Comparison of ENCODE assay signal across 2 cellular contexts in genomic region chr3:168974628-168975403, GRCh38.
TF ChIP-seq lines count a peak whose summit lies in the region.

No MANE protein-coding gene starts in this region.

TF ChIP-seq in GM23338, 12 proteins besides CTCF, POLR2A, EP300 and RAD21:
- TF ChIP-seq ZNF331 (CRISPR knock-in tag; IDR thresholded peaks at IDR 0.05; ENCODE audit: low read depth) (no peak), STAT1 (IDR thresholded peaks at IDR 0.05; ENCODE audit: unreplicated experiment) (no peak), ZNF462 (CRISPR knock-in tag; IDR thresholded peaks at IDR 0.05) (no peak), JUNB (IDR thresholded peaks at IDR 0.05; ENCODE audit: unreplicated experiment) (no peak), REST (IDR thresholded peaks at IDR 0.05; ENCODE audit: unreplicated experiment) (no peak), CREB1 (CRISPR knock-in tag; IDR thresholded peaks at IDR 0.05; ENCODE audit: low read depth) (no peak), ETS1 (IDR thresholded peaks at IDR 0.05) (no peak), NANOG (IDR thresholded peaks at IDR 0.05; ENCODE audit: borderline replicate concordance) (no peak), POLR2AphosphoS5 (IDR thresholded peaks at IDR 0.05; ENCODE audit: low read depth) (no peak), EZH2 (IDR thresholded peaks at IDR 0.05; ENCODE audit: low read depth, unreplicated experiment) (no peak), ZNF114 (CRISPR knock-in tag; IDR thresholded peaks at IDR 0.05) (no peak), EZH2phosphoT487 (IDR thresholded peaks at IDR 0.05; ENCODE audit: unreplicated experiment) (no peak)
TF ChIP-seq in GM23338: peak in this region for 0.

TF ChIP-seq in H1, 55 proteins besides CTCF, POLR2A, EP300 and RAD21:
- TF ChIP-seq FOSL1 (IDR thresholded peaks at IDR 0.05; ENCODE audit: insufficient read depth, low read depth, low read length), result no peak
- no peak for TF ChIP-seq CBX8 (IDR thresholded peaks at IDR 0.05; ENCODE audit: borderline replicate concordance, low read depth, low read length)
- TF ChIP-seq TCF12 (IDR thresholded peaks at IDR 0.05; ENCODE audit: low read depth, low read length), result no peak
- TF ChIP-seq MAFK (IDR thresholded peaks at IDR 0.05; ENCODE audit: low read depth, low read length), result no peak
- TF ChIP-seq CTBP2 (IDR thresholded peaks at IDR 0.05; ENCODE audit: borderline replicate concordance, insufficient read depth, insufficient read length, low read length), result no peak
- TF ChIP-seq TAF1 (IDR thresholded peaks at IDR 0.05; ENCODE audit: low read depth, low read length), result no peak
- no peak for TF ChIP-seq GABPA (IDR thresholded peaks at IDR 0.05; ENCODE audit: borderline replicate concordance, insufficient read depth, low read length)
- no peak for TF ChIP-seq ATF2 (IDR thresholded peaks at IDR 0.05; ENCODE audit: low read length)
- TF ChIP-seq SIX5 (IDR thresholded peaks at IDR 0.05; ENCODE audit: low read depth, low read length), result no peak
